ENCODE assay signal across 8 cellular contexts in genomic region chr22:24607429-24608111, GRCh38. TPM values are rescaled to one million over a fixed set of nuclear protein-coding genes. Genes with fewer than 3 reads are reported as not detected.
DNase-seq lines count a peak whose midpoint lies in the region; ATAC-seq, FAIRE-seq and TF ChIP-seq lines count a peak whose summit lies in the region.
"Not testable (repeated sequence)": the region's sequence is repeated elsewhere in the genome, so short reads cannot be mapped to it uniquely, and the experiment has no call there.

No MANE protein-coding gene starts in this region.

- H3K36me3 Mint-ChIP-seq in astrocyte (ENCODE audit: low read depth, unreplicated experiment): not testable (repeated sequence)

- not testable (repeated sequence) for H3K4me1 ChIP-seq in astrocyte (ENCODE audit: insufficient read depth, low read length)

- not testable (repeated sequence) for H3K4me1 Mint-ChIP-seq in astrocyte (ENCODE audit: low read depth, unreplicated experiment)

- H3K27ac ChIP-seq in astrocyte (ENCODE audit: low read depth, low read length): not testable (repeated sequence)

- not testable (repeated sequence) for H3K9me3 ChIP-seq in astrocyte (ENCODE audit: insufficient read depth, low read depth, low read length)

- not testable (repeated sequence) for H3K9me3 Mint-ChIP-seq in astrocyte (ENCODE audit: unreplicated experiment)

- H3K4me2 ChIP-seq in astrocyte (ENCODE audit: low read length): peak overlapping the region; percentile 30

- H3K79me2 ChIP-seq in astrocyte (ENCODE audit: insufficient read depth, low read length): not testable (repeated sequence)

- intact Hi-C loops in left colon (cut with DNase I, micrococcal nuclease): not testable (repeated sequence)

- not testable (repeated sequence) for H3K4me3 Mint-ChIP-seq in astrocyte (ENCODE audit: unreplicated experiment)

- not testable (repeated sequence) for H3K27me3 Mint-ChIP-seq in astrocyte (ENCODE audit: low read depth, unreplicated experiment)

- not testable (repeated sequence) for H3K9ac ChIP-seq in astrocyte (ENCODE audit: low read length)

- peak; percentile 50 for ATAC-seq in GM18511 (IDR thresholded peaks at IDR 0.05; ENCODE audit: unreplicated experiment)
- ATAC-seq in HG03103 (IDR thresholded peaks at IDR 0.05; ENCODE audit: low read depth, unreplicated experiment): peak; percentile 57
- ATAC-seq in left colon: peak; percentile 7

- H3K27ac Mint-ChIP-seq in astrocyte (ENCODE audit: unreplicated experiment): not testable (repeated sequence)

- H3K27me3 ChIP-seq in astrocyte (ENCODE audit: insufficient read depth, low read length): not testable (repeated sequence)

- peak; percentile 81 for DNase-seq in ACHN
- DNase-seq in RKO (ENCODE audit: low spot score): peak; percentile 68
- peak; percentile 46 for DNase-seq in activated CD4-positive, alpha-beta T cell treated with anti-CD3 and anti-CD28 coated beads, Interleukin-2, amount 50 U/mL, for 1 hour
- DNase-seq in astrocyte (ENCODE audit: low read depth): not testable (repeated sequence)
- DNase-seq in left colon: peak; percentile 48 to 70
- peak; percentile 28 to 48 for DNase-seq in stimulated activated CD4-positive, alpha-beta T cell treated with anti-CD3 and anti-CD28 coated beads, Interleukin-1b, Interleukin-23, amount 100 ng/mL, for 4 hours (ENCODE audit: low read depth in 2 of 2)

- H3K36me3 ChIP-seq in astrocyte (ENCODE audit: insufficient read depth, low read length): not testable (repeated sequence)

- not testable (repeated sequence) for H2AFZ ChIP-seq in astrocyte (ENCODE audit: low read depth, low read length)

- not testable (repeated sequence) for FAIRE-seq in astrocyte (lab: Jason Lieb, UNC)

- TF ChIP-seq CTCF in astrocyte (IDR thresholded peaks at IDR 0.05; ENCODE audit: insufficient read depth, low read depth, low read length): not testable (repeated sequence)

- H3K4me3 ChIP-seq in astrocyte (ENCODE audit: insufficient read depth, low read depth, low read length): not testable (repeated sequence)

- not testable (repeated sequence) for H4K20me1 ChIP-seq in astrocyte (ENCODE audit: insufficient read depth, low read length)

- in situ Hi-C loops in ACHN (cut with HindIII; ENCODE audit: low pct_ligation_motif_present, low pct_unique_long_range_greater_than_20kb, low sequenced_read_pairs): not testable (repeated sequence)

RNA-seq across cellular contexts. Expression of gene GGT1, which starts 4.6 kb away (rescaled TPM):
- 2.9 and 3.1 TPM in 2 replicates for total RNA-seq in astrocyte
- 100 to 1,000 TPM in 1 of 2 donors, 1 to 10 TPM in 1; 9.6 to 195 TPM for total RNA-seq in left colon

RNA-seq across cellular contexts. Expression of gene LRRC75B, which starts 14.7 kb away (rescaled TPM):
- total RNA-seq in astrocyte (5.1 and 6.2 TPM in 2 replicates), left colon (10 to 100 TPM in 1 of 2 donors, 1 to 10 TPM in 1; 9.5 to 15.2 TPM)

RNA-seq across cellular contexts. Expression of gene SNRPD3, which starts 51.8 kb away (rescaled TPM):
- total RNA-seq in astrocyte (89.6 and 97.3 TPM in 2 replicates), left colon (10 to 100 TPM; 60.3 to 70.8 TPM)

RNA-seq across cellular contexts. Expression of gene GUCD1, which starts 52.6 kb away (rescaled TPM):
- total RNA-seq in astrocyte (77.7 and 84.3 TPM in 2 replicates), left colon (100 to 1,000 TPM; 219 to 241 TPM)

Comparison
In these comparisons a context has a peak if more than half of its experiments do, and no peak if none do; other contexts are left out.
1. ATAC-seq: peak in every context shown above with its lines; median percentile 57 in HG03103; 50 in GM18511; 7 in left colon.